In genomic region chr22:39688186-39688768, GRCh38 we compare ENCODE assay signal across 2 cellular contexts.
TF ChIP-seq lines count a peak whose summit lies in the region.

No MANE protein-coding gene starts in this region.

TF ChIP-seq in IMR-90, 13 proteins besides CTCF, POLR2A, EP300 and RAD21:
- TF ChIP-seq USF2 (IDR thresholded peaks at IDR 0.05; ENCODE audit: low read depth, low read length), result no peak
- TF ChIP-seq NFE2L2 (IDR thresholded peaks at IDR 0.05; ENCODE audit: low read depth, low read length), result no peak
- no peak for TF ChIP-seq FOS (IDR thresholded peaks at IDR 0.05; ENCODE audit: low read depth, low read length)
- TF ChIP-seq SMC3 (IDR thresholded peaks at IDR 0.05; ENCODE audit: low read depth, low read length), result no peak
- no peak for TF ChIP-seq CHD1 (IDR thresholded peaks at IDR 0.05; ENCODE audit: low read depth, low read length)
- TF ChIP-seq ELK1 (IDR thresholded peaks at IDR 0.05; ENCODE audit: borderline replicate concordance, low read depth, low read length), result no peak
- no peak for TF ChIP-seq MAZ (IDR thresholded peaks at IDR 0.05; ENCODE audit: borderline replicate concordance, low read depth, low read length)
- TF ChIP-seq MAFK (IDR thresholded peaks at IDR 0.05; ENCODE audit: low read depth, low read length), result no peak
TF ChIP-seq in IMR-90: peak in this region for 0.

TF ChIP-seq in H1, 55 proteins besides CTCF, POLR2A, EP300 and RAD21:
- no peak for TF ChIP-seq SAP30 (IDR thresholded peaks at IDR 0.05; ENCODE audit: insufficient read depth, insufficient replicate concordance, low read length)
- no peak for TF ChIP-seq TEAD4 (IDR thresholded peaks at IDR 0.05; ENCODE audit: low read depth, low read length)
- TF ChIP-seq POU5F1 (IDR thresholded peaks at IDR 0.05; ENCODE audit: low read depth, low read length), result no peak
- no peak for TF ChIP-seq E2F6 (IDR thresholded peaks at IDR 0.05)
- TF ChIP-seq TAF7 (optimal IDR thresholded peaks at IDR 0.05; ENCODE audit: borderline replicate concordance, low read depth, low read length), result no peak
- no peak for TF ChIP-seq SUZ12 (IDR thresholded peaks at IDR 0.05; ENCODE audit: low read length)
- TF ChIP-seq GTF2F1 (IDR thresholded peaks at IDR 0.05; ENCODE audit: borderline replicate concordance, low read depth, low read length), result no peak
- TF ChIP-seq TAF1 (IDR thresholded peaks at IDR 0.05; ENCODE audit: low read depth, low read length), result no peak
- TF ChIP-seq ZNF274 (IDR thresholded peaks at IDR 0.05; ENCODE audit: borderline replicate concordance, extremely low read depth, low read length), result no peak
- TF ChIP-seq CBX5 (IDR thresholded peaks at IDR 0.05; ENCODE audit: low read depth, low read length), result no peak
- no peak for TF ChIP-seq EZH2 (IDR thresholded peaks at IDR 0.05; ENCODE audit: low read depth, low read length, severe bottlenecking)
- TF ChIP-seq USF2 (IDR thresholded peaks at IDR 0.05; ENCODE audit: low read length), result no peak
- no peak for TF ChIP-seq CHD7 (IDR thresholded peaks at IDR 0.05; ENCODE audit: insufficient replicate concordance, low read length)
- no peak for TF ChIP-seq JUN (IDR thresholded peaks at IDR 0.05; ENCODE audit: low read depth, low read length)
- no peak for TF ChIP-seq TCF12 (IDR thresholded peaks at IDR 0.05; ENCODE audit: low read depth, low read length)
